9 cellular contexts compared by ENCODE assay signal in genomic region chr5:32712463-32713395, GRCh38. TPM values are rescaled to one million over a fixed set of nuclear protein-coding genes. Genes with fewer than 3 reads are reported as not detected.
DNase-seq lines count a peak whose midpoint lies in the region; ATAC-seq and TF ChIP-seq lines count a peak whose summit lies in the region.
"Had no signal": no experiment of that assay in that cellular context is flagged by ENCODE, and none has a peak within 500 bp of the region (broad histone marks: within the 10 kb centered on the region; RNA-seq: fewer than 3 reads in every experiment).

No MANE protein-coding gene starts in this region.

- peaks cover 0 to 33% of the 10 kb centered on the region in 2 donors for H3K27me3 ChIP-seq in breast epithelium
- peaks cover 74% of the 10 kb centered on the region for H3K27me3 ChIP-seq in transverse colon

- in situ Hi-C loops in transverse colon (cut with MboI; ENCODE audit: low pct_ligation_motif_present in 1 of 4, low pct_unique_long_range_greater_than_20kb in 1 of 4, low sequenced_read_pairs in 3 of 4): loop anchor here in 3 of 4 donors (25.0 kb wide), 1 partner anchor 700 kb away; no protein-coding TSS in a partner anchor
- in situ Hi-C loops in G401 (cut with HindIII; ENCODE audit: low sequenced_read_pairs): no loop called here

- TF ChIP-seq CTCF in breast epithelium (IDR thresholded peaks at IDR 0.05) (no peak), transverse colon (IDR thresholded peaks at IDR 0.05) (no peak)

- DNase-seq in activated naive CD4-positive, alpha-beta T cell treated with anti-CD3 and anti-CD28 coated beads, Interleukin-2, amount 50 U/mL, for 16 hours: no peak
- DNase-seq in breast epithelium (ENCODE audit: low spot score in 2 of 2): no peak
- no peak for DNase-seq in transverse colon
- no peak for DNase-seq in activated gamma-delta T cell treated with Interleukin-2 at 50 U/mL for 16 hours
- DNase-seq in G401 (ENCODE audit: low spot score): no peak
- DNase-seq: DND-41 had no signal

- peak overlapping the region; percentile 20 for H3K4me3 Mint-ChIP-seq in activated naive CD4-positive, alpha-beta T cell treated with anti-CD3 and anti-CD28 coated beads, Interleukin-2, amount 50 U/mL, for 24 hours

- no peak overlapping the region for H3K27ac ChIP-seq in breast epithelium
- no peak overlapping the region for H3K27ac ChIP-seq in mesodermal cell (ENCODE audit: low read depth, low read length, severe bottlenecking)
- H3K27ac ChIP-seq in transverse colon: peak overlapping the region in 3 of 4 donors; percentile 73 to 79 (median 74)

- no peak for TF ChIP-seq EP300 in transverse colon (IDR thresholded peaks at IDR 0.05; ENCODE audit: low read depth)

- TF ChIP-seq POLR2A in breast epithelium (IDR thresholded peaks at IDR 0.05): no peak
- TF ChIP-seq POLR2A in transverse colon (IDR thresholded peaks at IDR 0.05): no peak

- peaks cover 22% of the 10 kb centered on the region for H3K4me1 Mint-ChIP-seq in activated naive CD4-positive, alpha-beta T cell treated with anti-CD3 and anti-CD28 coated beads, Interleukin-2, amount 50 U/mL, for 24 hours

- ATAC-seq in HG03378 (IDR thresholded peaks at IDR 0.05; ENCODE audit: unreplicated experiment): no peak

- no peaks in the 10 kb centered on the region for H3K36me3 ChIP-seq in breast epithelium
- no peaks in the 10 kb centered on the region for H3K36me3 ChIP-seq in mesodermal cell (ENCODE audit: control insufficient read depth, insufficient read depth, low read length)
- no peaks in the 10 kb centered on the region for H3K36me3 ChIP-seq in transverse colon

- H3K27ac Mint-ChIP-seq in activated naive CD4-positive, alpha-beta T cell treated with anti-CD3 and anti-CD28 coated beads, Interleukin-2, amount 50 U/mL, for 24 hours: no peak overlapping the region

- peaks cover 9% of the 10 kb centered on the region for H3K9me3 Mint-ChIP-seq in activated naive CD4-positive, alpha-beta T cell treated with anti-CD3 and anti-CD28 coated beads, Interleukin-2, amount 50 U/mL, for 24 hours

- H3K36me3 Mint-ChIP-seq in activated naive CD4-positive, alpha-beta T cell treated with anti-CD3 and anti-CD28 coated beads, Interleukin-2, amount 50 U/mL, for 24 hours: no peaks in the 10 kb centered on the region

- WGBS in mesodermal cell (ENCODE audit: insufficient coverage in 2 of 2), 2 experiments: 10 to 15% methylated on average over 49 to 56 of the region's 59 CpGs
- 11 to 18% methylated on average over 7 to 53 of the region's 59 CpGs for WGBS in transverse colon (ENCODE audit: low coverage in 1 of 2), 2 donors

- peaks cover 48% of the 10 kb centered on the region for H3K27me3 Mint-ChIP-seq in activated naive CD4-positive, alpha-beta T cell treated with anti-CD3 and anti-CD28 coated beads, Interleukin-2, amount 50 U/mL, for 24 hours

- H3K9me3 ChIP-seq in breast epithelium (peaks cover 0 to 3% of the 10 kb centered on the region in 2 donors), mesodermal cell (ENCODE audit: control insufficient read depth, low read length) (no peaks in the 10 kb centered on the region), transverse colon (no peaks in the 10 kb centered on the region)

- H3K4me1 ChIP-seq in breast epithelium: peaks cover 3 to 18% of the 10 kb centered on the region in 2 donors
- H3K4me1 ChIP-seq in mesodermal cell (ENCODE audit: control insufficient read depth, insufficient read depth, low read length, poor library complexity, severe bottlenecking): peaks cover 13% of the 10 kb centered on the region
- peaks cover 0 to 44% (median 18%) of the 10 kb centered on the region in 4 donors for H3K4me1 ChIP-seq in transverse colon

- intact Hi-C loops in breast epithelium (cut with DNase I; ENCODE audit: low total_unique reads) (loop anchor here (5.0 kb wide), 1 partner anchor 210 kb away; no protein-coding TSS in a partner anchor), transverse colon (cut with DNase I; ENCODE audit: low total_unique reads) (loop anchor here (10.0 kb wide), 2 partner anchors 572 to 692 kb away; no protein-coding TSS in a partner anchor)

- H3K4me3 ChIP-seq in breast epithelium (peak overlapping the region; percentile 56 to 86 (median 58)), mesodermal cell (ENCODE audit: extremely low read depth, insufficient read depth, low read length, poor library complexity, severe bottlenecking) (peak overlapping the region; percentile 24), transverse colon (peak overlapping the region; percentile 21 to 72 (median 44))

RNA-seq across cellular contexts. Expression of gene NPR3, which starts 1.6 kb away (rescaled TPM):
- total RNA-seq in breast epithelium (10 to 100 TPM in 1 of 3 donors, 1 to 10 TPM in 2; 1.9 to 44.2 (median 2.0) TPM), transverse colon (10 to 100 TPM in 1 of 4 donors, 1 to 10 TPM in 2, under 1 TPM in 1; 0.60 to 19.8 (median 3.8) TPM)
- 24.3 TPM for polyA plus RNA-seq in mesodermal cell (2013, experiment 1 of 2)
- 23.9 TPM for polyA plus RNA-seq in mesodermal cell (2013, experiment 2 of 2)
- total RNA-seq in G401 (2014; rRNA removed; shearing (Covaris generic)): not detected in 2 replicates

Comparison
In these comparisons a context has a peak if more than half of its experiments do, and no peak if none do; other contexts are left out.
1. H3K27ac ChIP-seq: peak in transverse colon (3 of 4); none in breast epithelium (0 of 2) and mesodermal cell (single experiment).
2. Peak in every context shown above with its lines, with median percentiles within 50 percentile points of each other: H3K4me3 ChIP-seq.